In the genomic region with DNA sequence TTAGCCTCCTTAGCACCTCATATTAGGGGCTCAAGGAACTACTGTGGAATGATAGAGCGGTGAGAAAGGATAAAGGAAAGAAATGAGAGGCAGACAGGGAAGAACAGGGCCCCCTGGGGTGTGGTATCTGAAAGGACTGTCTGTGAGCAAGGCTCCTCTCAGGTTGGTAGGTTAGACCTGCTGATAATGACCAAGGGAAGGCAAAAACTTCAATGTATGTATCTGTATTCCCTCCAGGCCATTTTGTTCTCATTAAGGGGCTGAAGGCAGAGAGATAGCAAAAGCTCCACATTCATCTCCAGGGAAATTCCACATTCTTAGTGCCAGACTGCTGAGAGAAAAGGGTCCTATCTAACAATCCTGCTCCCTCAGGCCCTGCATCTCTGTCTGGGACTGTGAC, we compare ENCODE assay signal across 13 cellular contexts. TPM values are rescaled to one million over a fixed set of nuclear protein-coding genes. Genes with fewer than 3 reads are reported as not detected.
DNase-seq lines count a peak whose midpoint lies in the region; ATAC-seq and TF ChIP-seq lines count a peak whose summit lies in the region.
"Had no signal": no experiment of that assay in that cellular context is flagged by ENCODE, and none has a peak within 500 bp of the region (broad histone marks: within the 10 kb centered on the region; RNA-seq: fewer than 3 reads in every experiment).

No MANE protein-coding gene starts in this region.

- no peak overlapping the region for H4K5ac ChIP-seq in mesendoderm (ENCODE audit: low read length)

- H2AK5ac ChIP-seq in mesendoderm (ENCODE audit: low read length), result no peak overlapping the region

- H3K79me2 ChIP-seq in mesendoderm (ENCODE audit: control insufficient read depth, insufficient read depth, low read length), result no peaks in the 10 kb centered on the region

- no peak overlapping the region for H3K18ac ChIP-seq in mesendoderm (ENCODE audit: low read length)

- no peak overlapping the region for H4K8ac ChIP-seq in mesendoderm (ENCODE audit: low read depth, low read length)

- H2BK15ac ChIP-seq in mesendoderm (replicated peaks; ENCODE audit: low read depth), result no peak overlapping the region

- H3K23ac ChIP-seq in mesendoderm (ENCODE audit: low read length), result no peak overlapping the region

- peaks cover 6% of the 10 kb centered on the region for H3K9me3 ChIP-seq in endodermal cell (ENCODE audit: control insufficient read depth, low read length)
- H3K9me3 ChIP-seq: BLaER1 treated with 17β-estradiol and CSF1 and Interleukin-3, amounts not matched to agents 10 nM and 100 nM had no signal

- peak overlapping the region; percentile 56 for H3K27ac Mint-ChIP-seq in endodermal cell
- H3K27ac Mint-ChIP-seq: B cell; CD8-positive, alpha-beta T cell had no signal

- H3K36me3 Mint-ChIP-seq in endodermal cell (ENCODE audit: low read depth), result no peaks in the 10 kb centered on the region
- H3K36me3 Mint-ChIP-seq: CD8-positive, alpha-beta T cell had no signal

- no peak overlapping the region for H3K4me2 ChIP-seq in mesendoderm (ENCODE audit: low read length)

- no peak overlapping the region for H3K4ac ChIP-seq in mesendoderm (ENCODE audit: low read depth, low read length)

- H3K27me3 ChIP-seq in endodermal cell (ENCODE audit: control insufficient read depth, insufficient read depth, low read length, poor library complexity, severe bottlenecking) (no peaks in the 10 kb centered on the region), mesendoderm (ENCODE audit: insufficient read depth, low read length, poor library complexity) (no peaks in the 10 kb centered on the region)

- ATAC-seq in HG02798 (IDR thresholded peaks at IDR 0.05; ENCODE audit: poor library complexity, unreplicated experiment) (no peak), HG02840 (IDR thresholded peaks at IDR 0.05; ENCODE audit: low FRiP score, unreplicated experiment) (no peak), GM18907 (IDR thresholded peaks at IDR 0.05; ENCODE audit: unreplicated experiment) (no peak)
- ATAC-seq: CD8-positive, alpha-beta T cell had no signal

- H3K27me3 Mint-ChIP-seq in endodermal cell (ENCODE audit: insufficient read depth), result no peaks in the 10 kb centered on the region

- H3K9ac ChIP-seq in endodermal cell (ENCODE audit: extremely low read depth, low read length, poor library complexity, severe bottlenecking), result peak overlapping the region; percentile 11
- H3K9ac ChIP-seq in mesendoderm (ENCODE audit: low read length), result no peak overlapping the region
- H3K9ac ChIP-seq: BLaER1 treated with 17β-estradiol and CSF1 and Interleukin-3, amounts not matched to agents 10 nM and 100 nM; GM23248 had no signal

- H3K4me3 ChIP-seq in endodermal cell (ENCODE audit: low read length), result no peak overlapping the region
- H3K4me3 ChIP-seq in mesendoderm (ENCODE audit: low read length), result no peak overlapping the region
- H3K4me3 ChIP-seq: BLaER1 treated with 17β-estradiol and CSF1 and Interleukin-3, amounts not matched to agents 10 nM and 100 nM; GM23248 had no signal

- DNase-seq in NCI-H146 (lab: John Stamatoyannopoulos, UW), result peak; percentile 20
- DNase-seq in endodermal cell, result peak; percentile 89
- peak; percentile 98 for DNase-seq in mesendoderm
- DNase-seq: Calu3; CD8-positive, alpha-beta T cell; DMS79 treated with DMSO at 0.1 percent for 48 hours; HCEC 1CT had no signal

- no peak overlapping the region for H3K56ac ChIP-seq in mesendoderm (ENCODE audit: low read length)

- H2BK120ac ChIP-seq in mesendoderm (ENCODE audit: low read depth, low read length), result no peak overlapping the region

- peaks cover 2% of the 10 kb centered on the region for H3K9me3 Mint-ChIP-seq in endodermal cell
- H3K9me3 Mint-ChIP-seq: CD8-positive, alpha-beta T cell had no signal

- H3K79me1 ChIP-seq in mesendoderm (ENCODE audit: low read length), result no peaks in the 10 kb centered on the region

- H3K4me1 Mint-ChIP-seq in endodermal cell, result peaks cover 64% of the 10 kb centered on the region
- H3K4me1 Mint-ChIP-seq: B cell had no signal

- no peak overlapping the region for H2BK5ac ChIP-seq in mesendoderm (ENCODE audit: low read length)

- H3K36me3 ChIP-seq in endodermal cell (ENCODE audit: control insufficient read depth, insufficient read depth, low read length) (no peaks in the 10 kb centered on the region), mesendoderm (ENCODE audit: control insufficient read depth, insufficient read depth, low read length) (no peaks in the 10 kb centered on the region)

- WGBS in endodermal cell (ENCODE audit: insufficient coverage in 1 of 2, insufficient read length in 1 of 2), 2 experiments, result 52 to 57% methylated on average over 1 of the region's 1 CpG
- WGBS in mesendoderm (ENCODE audit: extremely low coverage, insufficient coverage, low lambda C conversion rate), result no CpG with 5 or more reads among the region's 1 CpG

- no peak overlapping the region for H3K27ac ChIP-seq in endodermal cell (ENCODE audit: low read depth, low read length)
- peak overlapping the region; percentile 63 for H3K27ac ChIP-seq in mesendoderm (ENCODE audit: low read depth, low read length)
- H3K27ac ChIP-seq: BLaER1 treated with 17β-estradiol and CSF1 and Interleukin-3, amounts not matched to agents 10 nM and 100 nM; GM23248 had no signal

- TF ChIP-seq CTCF in endodermal cell (conservative IDR thresholded peaks at IDR 0.05), result no peak

- H3K4me3 Mint-ChIP-seq in endodermal cell, result no peak overlapping the region
- H3K4me3 Mint-ChIP-seq: B cell; CD8-positive, alpha-beta T cell had no signal

- H3K4me1 ChIP-seq in endodermal cell (ENCODE audit: control insufficient read depth, insufficient read depth, low read length) (peaks cover 25% of the 10 kb centered on the region), mesendoderm (ENCODE audit: control insufficient read depth, low read depth, low read length) (peaks cover 16% of the 10 kb centered on the region)

RNA-seq across cellular contexts. Expression of a gene that starts 28.6 kb away (rescaled TPM):
- 10 to 100 TPM; 28.0 to 31.3 TPM for total RNA-seq in endodermal cell
- polyA plus RNA-seq in endodermal cell (2013, experiment 1 of 2), result 17.3 TPM
- 17.7 TPM for polyA plus RNA-seq in endodermal cell (2013, experiment 2 of 2)
- polyA plus RNA-seq in mesendoderm (2013, experiment 1 of 2), result 6.3 TPM
- 6.5 TPM for polyA plus RNA-seq in mesendoderm (2013, experiment 2 of 2)

Comparison
In these comparisons a context has a peak if more than half of its experiments do, and no peak if none do; other contexts are left out.
1. DNase-seq: peak in every context shown above with its lines; median percentile 98 in mesendoderm; 89 in endodermal cell; 20 in NCI-H146.